ENCODE assay signal across 2 cellular contexts in genomic region chr7:17354473-17354872, GRCh38.
TF ChIP-seq lines count a peak whose summit lies in the region.

No MANE protein-coding gene starts in this region.

TF ChIP-seq in K562, 482 proteins besides CTCF, POLR2A, EP300 and RAD21:
- no peak for TF ChIP-seq ZNF830 (CRISPR knock-in tag; IDR thresholded peaks at IDR 0.05)
- no peak for TF ChIP-seq SMAD2 (IDR thresholded peaks at IDR 0.05; ENCODE audit: low read depth, low read length)

TF ChIP-seq in HepG2, 621 proteins besides CTCF, POLR2A, EP300 and RAD21:
- TF ChIP-seq ZBTB20 (CRISPR knock-in tag; IDR thresholded peaks at IDR 0.05; ENCODE audit: borderline replicate concordance, low read depth) (no peak), CEBPB (IDR thresholded peaks at IDR 0.05; ENCODE audit: borderline replicate concordance, low read depth, low read length) (no peak), ZNF672 (CRISPR knock-in tag; IDR thresholded peaks at IDR 0.05) (no peak), REXO4 (CRISPR knock-in tag; IDR thresholded peaks at IDR 0.05; ENCODE audit: borderline replicate concordance) (no peak), NFKB2 (CRISPR knock-in tag; IDR thresholded peaks at IDR 0.05; ENCODE audit: borderline replicate concordance) (no peak), ZNF383 (CRISPR knock-in tag; IDR thresholded peaks at IDR 0.05; ENCODE audit: borderline replicate concordance) (no peak), ZNF331 (CRISPR knock-in tag; IDR thresholded peaks at IDR 0.05) (no peak), MIER2 (CRISPR knock-in tag; IDR thresholded peaks at IDR 0.05) (no peak), ZNF574 (CRISPR knock-in tag; IDR thresholded peaks at IDR 0.05) (no peak), ZFP37 (CRISPR knock-in tag; IDR thresholded peaks at IDR 0.05; ENCODE audit: borderline replicate concordance) (no peak), ZFP91 (CRISPR knock-in tag; IDR thresholded peaks at IDR 0.05; ENCODE audit: borderline replicate concordance) (no peak), ISX (CRISPR knock-in tag; conservative IDR thresholded peaks at IDR 0.05) (no peak), KDM2A (CRISPR knock-in tag; IDR thresholded peaks at IDR 0.05; ENCODE audit: borderline replicate concordance, low read depth) (no peak), ZNF274 (CRISPR knock-in tag; IDR thresholded peaks at IDR 0.05) (no peak)
TF ChIP-seq in HepG2: peak in this region for 0.
